Comparison of ENCODE assay signal across 1 cellular context in genomic region chr7:84790873-84791272, GRCh38.
A peak's percentile ranks its signal among the peaks of the same experiment; 100 is the strongest.
TF ChIP-seq lines count a peak whose summit lies in the region.

No MANE protein-coding gene starts in this region.

TF ChIP-seq in IMR-90, 13 proteins besides CTCF, POLR2A, EP300 and RAD21:
- TF ChIP-seq CHD1 (IDR thresholded peaks at IDR 0.05; ENCODE audit: low read depth, low read length) (no peak), CEBPB (IDR thresholded peaks at IDR 0.05; ENCODE audit: low read depth, low read length) (peak; percentile 89)
TF ChIP-seq in IMR-90: peak in this region for 1.
